ENCODE assay signal across 10 cellular contexts in genomic region chr10:117936136-117936535, GRCh38.
DNase-seq lines count a peak whose midpoint lies in the region; ATAC-seq and TF ChIP-seq lines count a peak whose summit lies in the region.
"Had no signal": no experiment of that assay in that cellular context is flagged by ENCODE, and none has a peak within 500 bp of the region (broad histone marks: within the 10 kb centered on the region; RNA-seq: fewer than 3 reads in every experiment).

No MANE protein-coding gene starts in this region.

- ATAC-seq in omental fat pad (ENCODE audit: low FRiP score): no peak
- ATAC-seq in GM21717 (IDR thresholded peaks at IDR 0.05; ENCODE audit: unreplicated experiment): no peak
- ATAC-seq: Panc1 had no signal

- H3K27ac ChIP-seq in uterus: peak overlapping the region; percentile 41 to 50

- H3K27me3 ChIP-seq in adipocyte (replicated peaks; ENCODE audit: control insufficient read depth, insufficient read depth, low read length) (peaks cover 3% of the 10 kb centered on the region), uterus (no peaks in the 10 kb centered on the region)

- peak overlapping the region; percentile 66 for H3K9ac ChIP-seq in adipocyte (ENCODE audit: low read length)

- H3K36me3 ChIP-seq in adipocyte (ENCODE audit: control insufficient read depth, insufficient read depth, low read length, severe bottlenecking) (no peaks in the 10 kb centered on the region), uterus (no peaks in the 10 kb centered on the region)

- H3K4me1 ChIP-seq in adipocyte (ENCODE audit: control insufficient read depth, insufficient read depth, low read length) (peaks cover 13% of the 10 kb centered on the region), uterus (no peaks in the 10 kb centered on the region)

- TF ChIP-seq POLR2A in uterus (IDR thresholded peaks at IDR 0.05): no peak

- H3K9me3 ChIP-seq in adipocyte (ENCODE audit: control insufficient read depth, low read length): peaks cover 6% of the 10 kb centered on the region
- no peaks in the 10 kb centered on the region for H3K9me3 ChIP-seq in uterus

- TF ChIP-seq CTCF in uterus (IDR thresholded peaks at IDR 0.05) (no peak), omental fat pad (IDR thresholded peaks at IDR 0.05) (no peak)

- H3K4me3 ChIP-seq in adipocyte (ENCODE audit: low read length): peak overlapping the region; percentile 9
- no peak overlapping the region for H3K4me3 ChIP-seq in uterus

- DNase-seq in SIG-M5 treated with dmso at 0.1 percent for 504 hours (lab: John Stamatoyannopoulos, UW; ENCODE audit: unreplicated experiment) (peak; percentile 2), SIG-M5 (lab: John Stamatoyannopoulos, UW) (no peak), adipocyte (ENCODE audit: low read depth) (peak; percentile 56), iris pigment epithelial cell (ENCODE audit: low read depth) (peak; percentile 53), uterus (peak; percentile 17 to 59), HUDEP-2 (lab: John Stamatoyannopoulos, UW; ENCODE audit: unreplicated experiment in 76 of 76) (no peak), omental fat pad (ENCODE audit: low spot score) (no peak)
- DNase-seq: NCI-H1694 treated with DMSO at 0.1 percent for 48 hours had no signal

- intact Hi-C loops in uterus (cut with DNase I; ENCODE audit: low total_unique reads): no loop called here

Comparison
In these comparisons a context has a peak if more than half of its experiments do, and no peak if none do; other contexts are left out.
1. DNase-seq: peak in SIG-M5 treated with dmso at 0.1 percent for 504 hours (single experiment), adipocyte (single experiment), iris pigment epithelial cell (single experiment) and uterus (2 of 2); none in SIG-M5 (single experiment), HUDEP-2 (0 of 76) and omental fat pad (single experiment).